In genomic region chr6:16644540-16645250, GRCh38 we compare ENCODE assay signal across 32 cellular contexts.
"Had no signal": no experiment of that assay in that cellular context is flagged by ENCODE, and none has a peak within 500 bp of the region (broad histone marks: within the 10 kb centered on the region; RNA-seq: fewer than 3 reads in every experiment).

No MANE protein-coding gene starts in this region.

- FAIRE-seq: astrocyte, bronchial epithelial cell, colon, endometrium, endothelial cell of umbilical vein had no signal

- H3K9me3 ChIP-seq: esophagus squamous epithelium had no signal

- H3K27ac ChIP-seq: brain microvascular endothelial cell, epithelial cell of prostate, esophagus squamous epithelium, gastroesophageal sphincter, VCaP had no signal

- H3K4me3 ChIP-seq: esophagus squamous epithelium, gastroesophageal sphincter had no signal

- ATAC-seq: activated naive CD4-positive, alpha-beta T cell treated with anti-CD3 and anti-CD28 coated beads, Interleukin-2, amount 50 U/mL, for 72 hours; activated T-cell treated with anti-CD3 and anti-CD28 coated beads, Interleukin-2, amount 50 U/mL, for 72 hours; gastroesophageal sphincter; WTC11 had no signal

- H3K27me3 ChIP-seq: brain microvascular endothelial cell, esophagus squamous epithelium, gastroesophageal sphincter had no signal

- DNase-seq: activated CD4-positive, alpha-beta memory T cell treated with anti-CD3 and anti-CD28 coated beads, Interleukin-2, amount 10 ng/mL, durations not matched to agents 7 days and 5 days; activated CD4-positive, alpha-beta T cell treated with anti-CD3 and anti-CD28 coated beads for 1 hour; activated CD4-positive, alpha-beta T cell treated with anti-CD3 and anti-CD28 coated beads for 4 hours; activated CD4-positive, alpha-beta T cell treated with anti-CD3 and anti-CD28 coated beads, Interleukin-2, amount 10 ng/mL, durations not matched to agents 7 days and 5 days; activated CD4-positive, alpha-beta T cell treated with anti-CD3 and anti-CD28 coated beads, Interleukin-2, amount 50 U/mL, for 4 hours; activated CD8-positive, alpha-beta memory T cell treated with anti-CD3 and anti-CD28 coated beads, Interleukin-2, amount 50 U/mL, for 48 hours; activated gamma-delta T cell; activated naive CD4-positive, alpha-beta T cell; activated naive CD4-positive, alpha-beta T cell treated with anti-CD3 and anti-CD28 coated beads, Interleukin-2, amount 10 ng/mL, durations not matched to agents 7 days and 5 days; activated naive CD8-positive, alpha-beta T cell treated with anti-CD3 and anti-CD28 coated beads, Interleukin-2, amount 10 ng/mL, durations not matched to agents 7 days and 5 days; activated T-cell treated with anti-CD3 and anti-CD28 coated beads for 4 hours; activated T-cell treated with anti-CD3 and anti-CD28 coated beads, Interleukin-2, amount 50 U/mL, for 24 hours; activated T-cell treated with anti-CD3 and anti-CD28 coated beads, Interleukin-2, amount 50 U/mL, for 72 hours; amniotic stem cell; anterior cingulate cortex; brain microvascular endothelial cell; cortex of kidney; dermis blood vessel endothelial cell; effector CD4-positive, alpha-beta T cell; esophagus squamous epithelium; foreskin melanocyte; T-helper 2 cell had no signal
